ENCODE assay signal across 10 cellular contexts in the genomic region with DNA sequence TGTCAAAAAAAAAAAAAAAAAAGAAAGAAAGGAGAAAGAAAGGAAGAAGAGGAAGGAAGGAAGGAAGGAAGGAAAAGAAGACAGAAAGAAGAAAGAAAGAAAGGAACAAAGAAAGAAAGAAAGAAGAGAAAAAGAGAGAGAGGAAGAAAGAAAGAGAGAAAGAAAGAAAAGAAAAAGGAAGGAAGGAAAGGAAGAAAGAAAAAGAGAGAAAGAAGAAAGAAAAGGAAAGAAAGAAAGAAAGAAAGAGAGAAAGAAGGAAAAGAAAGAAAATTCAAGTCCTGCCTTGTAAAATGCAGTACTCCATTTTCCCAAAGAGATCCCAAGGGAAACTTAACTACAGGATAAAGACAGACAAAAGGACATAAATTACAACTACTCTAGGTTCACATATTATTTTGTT. TPM values are rescaled to one million over a fixed set of nuclear protein-coding genes. Genes with fewer than 3 reads are reported as not detected.
"Had no signal": no experiment of that assay in that cellular context is flagged by ENCODE, and none has a peak within 500 bp of the region (broad histone marks: within the 10 kb centered on the region; RNA-seq: fewer than 3 reads in every experiment).

No MANE protein-coding gene starts in this region.

RNA-seq across cellular contexts. Expression of gene PPIAL4C, which starts 10.9 kb away (rescaled TPM):
- total RNA-seq: activated CD4-positive, alpha-beta T cell treated with anti-CD3 and anti-CD28 coated beads for 36 hours; activated naive CD4-positive, alpha-beta T cell treated with anti-CD3 and anti-CD28 coated beads, Interleukin-2, amount 50 U/mL, for 72 hours; activated naive CD8-positive, alpha-beta T cell treated with anti-CD3 and anti-CD28 coated beads for 36 hours; activated T-helper 1 cell treated with anti-CD3 and anti-CD28 coated beads, Interleukin-12 subunit alpha, Interleukin-12 subunit beta, Interleukin-2, Interleukin-4 antibody, amounts not matched to agents 30 ng/mL and 10 ng/mL and 1 ng/mL, durations not matched to agents 14 hours and 24 hours and 36 hours; activated T-helper 2 cell treated with anti-CD3 and anti-CD28 coated beads, Interferon-gamma antibody, Interleukin-2, Interleukin-4, amounts not matched to agents 10 μg/mL and 5 μg/mL and 100 μg/mL, durations not matched to agents 14 hours and 24 hours and 36 hours; adrenal gland; astrocyte; body of pancreas; cardiac septum; chondrocyte had no signal
